In the genomic region with DNA sequence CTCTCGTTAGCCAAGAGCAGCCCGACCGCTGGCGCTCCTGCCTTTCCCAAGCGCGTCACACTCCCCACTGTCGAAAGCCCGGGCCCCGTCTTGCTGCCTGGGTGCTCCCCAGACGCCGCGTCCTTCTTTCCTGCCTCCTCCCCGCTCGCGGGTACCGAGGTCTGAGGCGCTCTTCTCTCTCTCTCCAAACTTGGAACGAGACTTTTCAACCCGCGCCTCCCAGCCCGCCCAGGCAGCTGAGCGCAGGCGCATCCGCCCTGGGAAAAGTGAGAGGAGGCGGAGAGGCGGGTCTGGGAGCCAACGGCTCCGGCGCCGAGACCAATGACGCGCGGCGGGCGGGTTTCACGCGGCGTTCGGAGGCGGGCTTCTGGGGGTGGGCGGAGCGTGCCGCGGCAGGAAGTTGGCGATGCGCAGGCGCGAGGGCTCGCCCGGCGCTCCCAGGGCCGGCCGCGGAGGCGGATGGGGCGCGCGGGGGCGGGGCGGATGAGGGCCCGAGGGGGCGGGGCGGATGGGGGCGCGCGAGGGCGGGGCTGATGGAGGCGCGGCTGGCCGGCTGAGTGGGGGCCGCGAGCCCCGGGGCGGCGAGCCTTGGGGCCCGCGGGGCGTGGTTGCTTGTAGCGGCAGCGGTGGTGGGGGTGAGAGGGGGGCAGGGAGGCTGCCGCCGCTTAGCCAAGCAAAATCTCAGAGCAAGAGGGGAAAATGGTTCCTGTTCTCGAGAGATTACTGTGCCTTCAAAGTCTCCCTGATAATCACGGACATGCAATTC, we compare ENCODE assay signal across 8 cellular contexts. TPM values are rescaled to one million over a fixed set of nuclear protein-coding genes. Genes with fewer than 3 reads are reported as not detected.
DNase-seq lines count a peak whose midpoint lies in the region; ATAC-seq, FAIRE-seq and TF ChIP-seq lines count a peak whose summit lies in the region.

A gene (minus strand): TSS at position 268 of the 766 bp plus-strand sequence. CDS start 309 bp downstream, outside the sequence.

- no peak for TF ChIP-seq CTCF in Calu3 (IDR thresholded peaks at IDR 0.05; ENCODE audit: unreplicated experiment)
- no peak for TF ChIP-seq CTCF in OCI-LY3 (IDR thresholded peaks at IDR 0.05; ENCODE audit: low read depth, low read length)
- no peak for TF ChIP-seq CTCF in endothelial cell of umbilical vein (IDR thresholded peaks at IDR 0.05; ENCODE audit: extremely low read depth in 1 of 2, insufficient read depth in 1 of 2, low read depth in 1 of 2, low read length in 2 of 2)

- FAIRE-seq in endothelial cell of umbilical vein (lab: Jason Lieb, UNC) = peak; percentile 75

- H3K4me2 ChIP-seq in OCI-LY3 (ENCODE audit: low read length) = peak within 1 kb of the TSS; percentile 99
- peak within 1 kb of the TSS; percentile 87 for H3K4me2 ChIP-seq in endothelial cell of umbilical vein (ENCODE audit: insufficient read depth, low read length)

- peaks cover 23% of the 10 kb centered on the region for H3K4me1 Mint-ChIP-seq in Calu3 (ENCODE audit: low read depth, unreplicated experiment)

- no peak for TF ChIP-seq POLR2A in endothelial cell of umbilical vein (IDR thresholded peaks at IDR 0.05; ENCODE audit: low read depth, low read length)

- H2AFZ ChIP-seq in OCI-LY3 (ENCODE audit: low read depth, low read length) (peak within 1 kb of the TSS; percentile 93), endothelial cell of umbilical vein (ENCODE audit: low read depth, low read length) (peak within 1 kb of the TSS; percentile 33)

- no TSS peak for BruUV-seq in Calu3 (replicated peaks; lab: Mats Ljungman, UMichigan)
- no TSS peak for BruUV-seq in endothelial cell of umbilical vein (replicated peaks; lab: Mats Ljungman, UMichigan)

- H4K20me1 ChIP-seq in OCI-LY3 (ENCODE audit: insufficient read depth, low read length) (peaks cover 34% of the 10 kb centered on the region), endothelial cell of umbilical vein (replicated peaks; ENCODE audit: control insufficient read depth, extremely low read depth, insufficient read depth, low read length) (no peaks in the 10 kb centered on the region)

- no peaks in the 10 kb centered on the region for H3K9me3 ChIP-seq in OCI-LY3 (ENCODE audit: insufficient read depth, low read length)
- H3K9me3 ChIP-seq in endothelial cell of umbilical vein (replicated peaks; ENCODE audit: control insufficient read depth, insufficient read depth, low read length) = no peaks in the 10 kb centered on the region
- H3K9me3 ChIP-seq in mononuclear cell (ENCODE audit: low read depth, low read length) = no peaks in the 10 kb centered on the region

- dilution Hi-C loops in endothelial cell of umbilical vein (cut with MboI; ENCODE audit: extremely low pct_ligation_motif_present, low sequenced_read_pairs) = no loop called here

- peak within 1 kb of the TSS; percentile 96 for H3K4me3 Mint-ChIP-seq in Calu3 (ENCODE audit: low read depth, unreplicated experiment)

- CTCF ChIA-PET in Calu3 (lab: Charles Lee) (no interaction called here), endothelial cell of umbilical vein (lab: Charles Lee) (interaction anchor here (2.4 kb wide), 1 partner anchor 13 kb away, joined by 9 read pairs; no protein-coding TSS in a partner anchor)

- H3K27ac ChIP-seq in OCI-LY3 (ENCODE audit: low read length) = peak within 1 kb of the TSS; percentile 95
- H3K27ac ChIP-seq in endothelial cell of umbilical vein (ENCODE audit: insufficient read depth, low read depth, low read length) = peak within 1 kb of the TSS; percentile 81

- POLR2A ChIA-PET in endothelial cell of umbilical vein (lab: Charles Lee) = no interaction called here

- H3K36me3 Mint-ChIP-seq in Calu3 (ENCODE audit: insufficient read depth, unreplicated experiment) = peaks cover 44% of the 10 kb centered on the region

- DNase-seq in Calu3 (peak; percentile 94), HuH-7.5 (ENCODE audit: low spot score) (peak; percentile 43), activated T-cell treated with anti-CD3 and anti-CD28 coated beads for 1 hour (ENCODE audit: low read depth) (peak; percentile 84), endothelial cell of umbilical vein (ENCODE audit: low read depth, low spot score) (peak; percentile 89)
- peak; percentile 80 to 83 for DNase-seq in stimulated activated CD8-positive, alpha-beta memory T cell treated with anti-CD3 and anti-CD28 coated beads, Interleukin-4, amount 100 ng/mL, for 1 hour (ENCODE audit: low read depth in 2 of 2, low spot score in 1 of 2)

- peak; percentile 84 for ATAC-seq in GM21447 (IDR thresholded peaks at IDR 0.05; ENCODE audit: unreplicated experiment)

- H3K9me1 ChIP-seq in endothelial cell of umbilical vein (replicated peaks; ENCODE audit: control insufficient read depth, extremely low read depth, insufficient read depth, low read length) = no peaks in the 10 kb centered on the region

- H3K79me2 ChIP-seq in OCI-LY3 (ENCODE audit: low read length) (peaks cover 48% of the 10 kb centered on the region), endothelial cell of umbilical vein (ENCODE audit: control insufficient read depth, insufficient read depth, low read length) (peaks cover 38% of the 10 kb centered on the region)

- H3K9me3 Mint-ChIP-seq in Calu3 (ENCODE audit: low read depth, unreplicated experiment) = no peaks in the 10 kb centered on the region

- H3K27me3 ChIP-seq in OCI-LY3 (ENCODE audit: low read depth, low read length) = no peaks in the 10 kb centered on the region
- no peaks in the 10 kb centered on the region for H3K27me3 ChIP-seq in endothelial cell of umbilical vein (ENCODE audit: control insufficient read depth in 2 of 2, insufficient read depth in 2 of 2, low read length in 2 of 2)
- H3K27me3 ChIP-seq in mononuclear cell (ENCODE audit: insufficient read depth, low read length) = no peaks in the 10 kb centered on the region

- peak within 1 kb of the TSS; percentile 98 for H3K4me3 ChIP-seq in OCI-LY3 (ENCODE audit: low read length)
- peak within 1 kb of the TSS; percentile 69 to 89 (median 86) for H3K4me3 ChIP-seq in endothelial cell of umbilical vein (replicated peaks in 1 of 3; ENCODE audit: insufficient read depth in 1 of 3, low read depth in 1 of 3, low read length in 3 of 3)
- H3K4me3 ChIP-seq in mononuclear cell (ENCODE audit: low read length) = peak within 1 kb of the TSS; percentile 65

- no peaks in the 10 kb centered on the region for H3K27me3 Mint-ChIP-seq in Calu3 (ENCODE audit: unreplicated experiment)

- intact Hi-C loops in Calu3 (cut with micrococcal nuclease; ENCODE audit: unreplicated experiment) (no loop called here), endothelial cell of umbilical vein (cut with micrococcal nuclease) (loop anchor here (1.0 to 5.0 kb wide), 4 partner anchors 13 to 83 kb away; a partner anchor contains a TSS)

- H3K9ac ChIP-seq in OCI-LY3 (ENCODE audit: low read length) (peak within 1 kb of the TSS; percentile 100), endothelial cell of umbilical vein (replicated peaks; ENCODE audit: extremely low read depth, insufficient read depth, low read length) (peak within 1 kb of the TSS; percentile 76)

- H3K4me1 ChIP-seq in OCI-LY3 (ENCODE audit: low read length) (peaks cover 20% of the 10 kb centered on the region), endothelial cell of umbilical vein (ENCODE audit: control insufficient read depth, extremely low read depth, insufficient read depth, low read length) (peaks cover 17% of the 10 kb centered on the region), mononuclear cell (ENCODE audit: insufficient read depth, low read length) (peaks cover 27% of the 10 kb centered on the region)

- H3K27ac Mint-ChIP-seq in Calu3 (ENCODE audit: unreplicated experiment) = peak within 1 kb of the TSS; percentile 89

- H3K36me3 ChIP-seq in OCI-LY3 (replicated peaks; ENCODE audit: low read depth, low read length) = peaks cover 25% of the 10 kb centered on the region
- H3K36me3 ChIP-seq in endothelial cell of umbilical vein (ENCODE audit: control insufficient read depth in 2 of 2, extremely low read depth in 1 of 2, insufficient read depth in 2 of 2, low read length in 2 of 2) = no peaks in the 10 kb centered on the region

TF ChIP-seq in endothelial cell of umbilical vein, 7 proteins besides CTCF, POLR2A, EP300 and RAD21:
- TF ChIP-seq GATA2 (IDR thresholded peaks at IDR 0.05; ENCODE audit: insufficient read depth, insufficient read length, low read depth, low read length) (no peak), POLR2AphosphoS5 (IDR thresholded peaks at IDR 0.05; ENCODE audit: insufficient read depth, low read depth, low read length) (peak; percentile 26), JUN (IDR thresholded peaks at IDR 0.05; ENCODE audit: borderline replicate concordance, insufficient read depth, insufficient read length, low read depth) (no peak)
- TF ChIP-seq, protein P1, sequence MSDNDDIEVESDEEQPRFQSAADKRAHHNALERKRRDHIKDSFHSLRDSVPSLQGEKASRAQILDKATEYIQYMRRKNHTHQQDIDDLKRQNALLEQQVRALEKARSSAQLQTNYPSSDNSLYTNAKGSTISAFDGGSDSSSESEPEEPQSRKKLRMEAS (IDR thresholded peaks at IDR 0.05; ENCODE audit: insufficient read depth, insufficient read length) = no peak

RNA-seq across cellular contexts. Expression of the gene that starts here (rescaled TPM):
- total RNA-seq in Calu3 (2022) (183 and 196 TPM in 2 replicates), endothelial cell of umbilical vein (129 and 130 TPM in 2 replicates), mononuclear cell (158 TPM)
- 69.7 and 81.5 TPM in 2 replicates for polyA plus RNA-seq in endothelial cell of umbilical vein
- polyA plus RNA-seq in endothelial cell of umbilical vein (2011; cell fraction: cytosol; rRNA removed) = 108 and 113 TPM in 2 replicates
- 156 and 195 TPM in 2 replicates for polyA plus RNA-seq in endothelial cell of umbilical vein (2011; cell fraction: nucleus; rRNA removed)
- 99.8 and 152 TPM in 2 replicates for polyA plus RNA-seq in endothelial cell of umbilical vein (2012)
- 87.2 and 87.8 TPM in 2 replicates for polyA minus RNA-seq in endothelial cell of umbilical vein
- 173 TPM for polyA minus RNA-seq in endothelial cell of umbilical vein (2011; cell fraction: cytosol; rRNA and poly(A)+ RNA removed)
- 46.1 and 64.2 TPM in 2 replicates for polyA minus RNA-seq in endothelial cell of umbilical vein (2011; cell fraction: nucleus; rRNA and poly(A)+ RNA removed)

Comparison
In these comparisons a context has a peak if more than half of its experiments do, and no peak if none do; other contexts are left out.
1. Peak in every context shown above with its lines: DNase-seq, ATAC-seq, H3K4me3 ChIP-seq and H3K27ac ChIP-seq.
2. DNase-seq: peak in every context shown above with its lines; median percentile 94 in Calu3; 89 in endothelial cell of umbilical vein; 84 in activated T-cell treated with anti-CD3 and anti-CD28 coated beads for 1 hour; 82 in stimulated activated CD8-positive, alpha-beta memory T cell treated with anti-CD3 and anti-CD28 coated beads, Interleukin-4, amount 100 ng/mL, for 1 hour; 43 in HuH-7.5.